Comparison of ENCODE assay signal across 22 cellular contexts in genomic region chr19:35320285-35320706, GRCh38. TPM values are rescaled to one million over a fixed set of nuclear protein-coding genes. Genes with fewer than 3 reads are reported as not detected.
DNase-seq lines count a peak whose midpoint lies in the region; ATAC-seq and TF ChIP-seq lines count a peak whose summit lies in the region.
"Had no signal": no experiment of that assay in that cellular context is flagged by ENCODE, and none has a peak within 500 bp of the region (broad histone marks: within the 10 kb centered on the region; RNA-seq: fewer than 3 reads in every experiment).

No MANE protein-coding gene starts in this region.

- H4K5ac ChIP-seq in IMR-90 (ENCODE audit: low read depth, low read length) = no peak overlapping the region

- H3K18ac ChIP-seq in IMR-90 (ENCODE audit: low read depth, low read length) = no peak overlapping the region

- 0 out of 2 replicates have a peak, but pooled peaks cover 5% of the 10 kb centered on the region for H3K9me1 ChIP-seq in IMR-90 (ENCODE audit: insufficient read depth, low read length)

- POLR2A ChIA-PET in IMR-90 (lab: Charles Lee; ENCODE audit: unreplicated experiment) = no interaction called here

- H3K36me3 ChIP-seq in BLaER1 (no peaks in the 10 kb centered on the region), IMR-90 (ENCODE audit: control insufficient read depth, insufficient read depth, low read length) (no peaks in the 10 kb centered on the region), neural cell (ENCODE audit: insufficient read depth, low read length) (no peaks in the 10 kb centered on the region), GM23338 (ENCODE audit: insufficient read depth) (no peaks in the 10 kb centered on the region)
- H3K36me3 ChIP-seq: adrenal gland, vagina had no signal

- no peak overlapping the region for H2BK120ac ChIP-seq in IMR-90 (ENCODE audit: low read depth, low read length)

- H2AFZ ChIP-seq in IMR-90 (replicated peaks; ENCODE audit: low read length, poor library complexity) (peak overlapping the region; percentile 67), neural cell (ENCODE audit: low read depth, low read length) (no peak overlapping the region), GM23338 (no peak overlapping the region)

- no peak overlapping the region for H3K4me3 Mint-ChIP-seq in activated naive CD8-positive, alpha-beta T cell treated with anti-CD3 and anti-CD28 coated beads, Interleukin-2, amount 50 U/mL, for 24 hours
- H3K4me3 Mint-ChIP-seq in GM23338 = no peak overlapping the region
- H3K4me3 Mint-ChIP-seq: activated CD4-positive, alpha-beta memory T cell treated with anti-CD3 and anti-CD28 coated beads, Interleukin-2, amount 10 ng/mL, durations not matched to agents 7 days and 5 days; activated T-helper 1 cell treated with anti-CD3 and anti-CD28 coated beads, Interleukin-12 subunit alpha, Interleukin-12 subunit beta, Interleukin-2, Interleukin-4 antibody, amounts not matched to agents 30 ng/mL and 10 ng/mL and 1 ng/mL, durations not matched to agents 14 hours and 24 hours and 36 hours; natural killer cell had no signal

- H3K27ac ChIP-seq in BLaER1 (peak overlapping the region; percentile 97), IMR-90 (ENCODE audit: insufficient read depth, low read length) (no peak overlapping the region), neural cell (ENCODE audit: low read length) (no peak overlapping the region), GM23338 (ENCODE audit: low read depth) (no peak overlapping the region)
- H3K27ac ChIP-seq: vagina had no signal

- no peak overlapping the region for H3K14ac ChIP-seq in IMR-90 (replicated peaks; ENCODE audit: low read depth, low read length)

- no peaks in the 10 kb centered on the region for H3K36me3 Mint-ChIP-seq in activated naive CD8-positive, alpha-beta T cell treated with anti-CD3 and anti-CD28 coated beads, Interleukin-2, amount 50 U/mL, for 24 hours (ENCODE audit: low read depth)
- no peaks in the 10 kb centered on the region for H3K36me3 Mint-ChIP-seq in GM23338 (ENCODE audit: low read depth)
- H3K36me3 Mint-ChIP-seq: natural killer cell had no signal

- no CpG with 5 or more reads among the region's 7 CpGs for WGBS in IMR-90 (ENCODE audit: extremely low coverage in 2 of 2, insufficient read length in 1 of 2), 2 experiments

- H3F3A ChIP-seq in neural cell (ENCODE audit: insufficient read depth, low read length, poor library complexity, severe bottlenecking) (no peaks in the 10 kb centered on the region), GM23338 (replicated peaks; ENCODE audit: low read depth) (no peaks in the 10 kb centered on the region)

- H3K27me3 Mint-ChIP-seq in activated naive CD8-positive, alpha-beta T cell treated with anti-CD3 and anti-CD28 coated beads, Interleukin-2, amount 50 U/mL, for 24 hours = peaks cover 3% of the 10 kb centered on the region
- H3K27me3 Mint-ChIP-seq in GM23338 (ENCODE audit: insufficient read depth, low read depth, poor library complexity) = peaks cover 6% of the 10 kb centered on the region

- H3K27ac Mint-ChIP-seq in activated naive CD8-positive, alpha-beta T cell treated with anti-CD3 and anti-CD28 coated beads, Interleukin-2, amount 50 U/mL, for 24 hours = no peak overlapping the region
- no peak overlapping the region for H3K27ac Mint-ChIP-seq in GM23338
- H3K27ac Mint-ChIP-seq: activated CD4-positive, alpha-beta memory T cell treated with anti-CD3 and anti-CD28 coated beads, Interleukin-2, amount 10 ng/mL, durations not matched to agents 7 days and 5 days; activated T-helper 1 cell treated with anti-CD3 and anti-CD28 coated beads, Interleukin-12 subunit alpha, Interleukin-12 subunit beta, Interleukin-2, Interleukin-4 antibody, amounts not matched to agents 30 ng/mL and 10 ng/mL and 1 ng/mL, durations not matched to agents 14 hours and 24 hours and 36 hours; natural killer cell had no signal

- peak overlapping the region; percentile 84 for H3K9ac ChIP-seq in BLaER1
- no peak overlapping the region for H3K9ac ChIP-seq in IMR-90 (ENCODE audit: low read depth, low read length)
- no peak overlapping the region for H3K9ac ChIP-seq in neural cell (ENCODE audit: low read length)

- no peak overlapping the region for H2BK5ac ChIP-seq in IMR-90 (ENCODE audit: low read depth, low read length, poor library complexity, severe bottlenecking)

- no peak overlapping the region for H2AK9ac ChIP-seq in IMR-90 (replicated peaks; ENCODE audit: low read depth, low read length, poor library complexity)

- H4K91ac ChIP-seq in IMR-90 (ENCODE audit: insufficient read depth, low read depth, low read length) = no peak overlapping the region

- ATAC-seq in IMR-90 (ENCODE audit: low read depth) (no peak), GM23338 (no peak)
- ATAC-seq in activated naive CD8-positive, alpha-beta T cell treated with anti-CD3 and anti-CD28 coated beads, Interleukin-2, amount 50 U/mL, for 24 hours = peak; percentile 16

- H4K20me1 ChIP-seq in BLaER1 (no peaks in the 10 kb centered on the region), IMR-90 (ENCODE audit: insufficient read depth, low read length) (no peaks in the 10 kb centered on the region), neural cell (ENCODE audit: insufficient read depth) (no peaks in the 10 kb centered on the region), GM23338 (replicated peaks; ENCODE audit: insufficient read depth) (no peaks in the 10 kb centered on the region)

- TF ChIP-seq RAD21 in IMR-90 (IDR thresholded peaks at IDR 0.05; ENCODE audit: low read length) (no peak), neural cell (conservative IDR thresholded peaks at IDR 0.05) (no peak)

- TF ChIP-seq EP300 in neural cell (conservative IDR thresholded peaks at IDR 0.05; ENCODE audit: poor library complexity, severe bottlenecking) = peak; percentile 88

- DNase-seq in IMR-90 (no peak), NCI-H526 (lab: John Stamatoyannopoulos, UW) (no peak), GM23338 (ENCODE audit: low spot score) (no peak), SK-N-DZ (ENCODE audit: low spot score) (no peak)
- DNase-seq in activated naive CD8-positive, alpha-beta T cell treated with anti-CD3 and anti-CD28 coated beads, Interleukin-2, amount 50 U/mL, for 24 hours = no peak
- DNase-seq in stimulated activated CD4-positive, alpha-beta T cell treated with anti-CD3 and anti-CD28 coated beads, Interleukin-4, amount 100 ng/mL, for 24 hours = no peak
- DNase-seq: activated CD4-positive, alpha-beta memory T cell treated with anti-CD3 and anti-CD28 coated beads, Interleukin-2, amount 10 ng/mL, durations not matched to agents 7 days and 5 days; natural killer cell; NCI-H2081 treated with DMSO at 0.1 percent for 48 hours; NCI-H526 treated with DMSO at 0.1 percent for 48 hours; stimulated activated naive CD4-positive, alpha-beta T cell had no signal

- H4K8ac ChIP-seq in IMR-90 (ENCODE audit: low read depth in 2 of 2, low read length in 2 of 2) = no peak overlapping the region

- no peak overlapping the region for H2BK15ac ChIP-seq in IMR-90 (ENCODE audit: low read depth, low read length)

- no peaks in the 10 kb centered on the region for H3K79me2 ChIP-seq in neural cell (replicated peaks; ENCODE audit: insufficient read depth, low read length)
- H3K79me2 ChIP-seq in GM23338 (replicated peaks; ENCODE audit: insufficient read depth) = no peaks in the 10 kb centered on the region

- H3K23ac ChIP-seq in IMR-90 (ENCODE audit: low read depth, low read length) = no peak overlapping the region

- H3K9me3 Mint-ChIP-seq in activated naive CD8-positive, alpha-beta T cell treated with anti-CD3 and anti-CD28 coated beads, Interleukin-2, amount 50 U/mL, for 24 hours = peaks cover 4% of the 10 kb centered on the region
- peaks cover 9% of the 10 kb centered on the region; the same call in 2 of the 3 replicates for H3K9me3 Mint-ChIP-seq in GM23338

- H2AK5ac ChIP-seq in IMR-90 (ENCODE audit: low read depth, low read length) = 0 out of 2 replicates have a peak overlapping the region, but pooled peaks have one; percentile 28

- no peak overlapping the region for H3K4ac ChIP-seq in IMR-90 (ENCODE audit: low read depth, low read length)

- H3K27me3 ChIP-seq in BLaER1 (no peaks in the 10 kb centered on the region), IMR-90 (ENCODE audit: control insufficient read depth, insufficient read depth, low read length) (no peaks in the 10 kb centered on the region), neural cell (ENCODE audit: insufficient read depth, low read depth, low read length) (no peaks in the 10 kb centered on the region), GM23338 (ENCODE audit: insufficient read depth) (no peaks in the 10 kb centered on the region)
- H3K27me3 ChIP-seq: adrenal gland, vagina had no signal

- intact Hi-C loops in IMR-90 (cut with micrococcal nuclease) = no loop called here

- H3K9me3 ChIP-seq in BLaER1 (peaks cover 9% of the 10 kb centered on the region), IMR-90 (ENCODE audit: control insufficient read depth, insufficient read depth, low read length) (peaks cover 4% of the 10 kb centered on the region), neural cell (ENCODE audit: low read length) (no peaks in the 10 kb centered on the region)
- H3K9me3 ChIP-seq: adrenal gland, vagina had no signal

- CTCF ChIA-PET in IMR-90 (lab: Yijun Ruan, JAX) = interaction anchor here (0.6 kb wide), 1 partner anchor 462 kb away, joined by 3 read pairs; no protein-coding TSS in a partner anchor

- peaks cover 91% of the 10 kb centered on the region for H3K4me1 ChIP-seq in BLaER1
- H3K4me1 ChIP-seq in IMR-90 (ENCODE audit: control insufficient read depth, insufficient read depth, low read length) = peaks cover 5% of the 10 kb centered on the region
- no peaks in the 10 kb centered on the region for H3K4me1 ChIP-seq in GM23338 (ENCODE audit: insufficient read depth)

- H3K4me2 ChIP-seq in BLaER1 = peak overlapping the region; percentile 95
- no peak overlapping the region for H3K4me2 ChIP-seq in IMR-90 (ENCODE audit: low read depth, low read length)
- H3K4me2 ChIP-seq in neural cell (ENCODE audit: low read length) = no peak overlapping the region
- no peak overlapping the region for H3K4me2 ChIP-seq in GM23338

- no peak overlapping the region for H2BK20ac ChIP-seq in IMR-90 (ENCODE audit: low read depth, low read length)

- BruUV-seq in IMR-90 (replicated peaks; lab: Mats Ljungman, UMichigan) = no TSS peak

- H3K9me2 ChIP-seq in neural cell (ENCODE audit: insufficient read depth, low read length) (no peaks in the 10 kb centered on the region), GM23338 (ENCODE audit: insufficient read depth) (no peaks in the 10 kb centered on the region)

- TF ChIP-seq CTCF in IMR-90 (conservative IDR thresholded peaks at IDR 0.05; ENCODE audit: low read depth, low read length) (no peak), neural cell (IDR thresholded peaks at IDR 0.05; ENCODE audit: poor library complexity, severe bottlenecking) (no peak), GM23338 (conservative IDR thresholded peaks at IDR 0.05; ENCODE audit: low read depth in 2 of 2) (no peak)

- dilution Hi-C loops in IMR-90 (cut with HindIII; ENCODE audit: low sequenced_read_pairs, unreplicated experiment) = no loop called here

- no peak overlapping the region for H3K56ac ChIP-seq in IMR-90 (ENCODE audit: extremely low read depth, insufficient read depth, low read length)

- no peaks in the 10 kb centered on the region for H3K79me1 ChIP-seq in IMR-90 (ENCODE audit: low read depth in 1 of 2, low read length in 2 of 2)

- in situ Hi-C loops in IMR-90 (cut with MboI; ENCODE audit: low sequenced_read_pairs) = no loop called here

- peaks cover 14% of the 10 kb centered on the region for H3K4me1 Mint-ChIP-seq in activated naive CD8-positive, alpha-beta T cell treated with anti-CD3 and anti-CD28 coated beads, Interleukin-2, amount 50 U/mL, for 24 hours
- peaks cover 2% of the 10 kb centered on the region; the same call in 1 of the 3 replicates for H3K4me1 Mint-ChIP-seq in GM23338

- TF ChIP-seq POLR2A in IMR-90 (IDR thresholded peaks at IDR 0.05; ENCODE audit: low read depth, low read length) = no peak

- H3K4me3 ChIP-seq in BLaER1 = peak overlapping the region; percentile 49
- H3K4me3 ChIP-seq in IMR-90 (ENCODE audit: insufficient read depth, low read depth, low read length) = no peak overlapping the region
- H3K4me3 ChIP-seq in neural cell (ENCODE audit: low read length) = no peak overlapping the region
- H3K4me3 ChIP-seq in GM23338 = no peak overlapping the region
- H3K4me3 ChIP-seq: adrenal gland, skin epidermis, vagina had no signal

RNA-seq across cellular contexts. Expression of gene CD22, which starts 8.7 kb away (rescaled TPM):
- 0.18 TPM in 1 of 2 replicates, not detected in the other for total RNA-seq in IMR-90 (2012; rRNA removed)
- polyA plus RNA-seq in IMR-90 (2012; rRNA removed) (0.22 TPM in 2 replicates), neural cell (not detected in 2 replicates), GM23338 (2016; fragmentation: Nextera tagmentation; extraction: Ambion mirVana) (0.32 and 0.66 TPM in 2 replicates)
- polyA plus RNA-seq in IMR-90 (2012; cell fraction: cytosol; rRNA removed) = 0.03 TPM in 1 of 2 replicates, not detected in the other
- polyA plus RNA-seq in IMR-90 (2012; cell fraction: nucleus; rRNA removed; ENCODE audit: low replicate concordance) = 0.06 and 0.23 TPM in 2 replicates
- not detected in 2 replicates for polyA minus RNA-seq in neural cell
- 0.10 and 0.12 TPM in 2 replicates for total RNA-seq in GM23338 (2014; rRNA removed; shearing (Covaris generic))
- polyA plus RNA-seq in SK-N-DZ (2014; cell fraction: cytosol; rRNA removed) = not detected in 2 replicates
- polyA plus RNA-seq in SK-N-DZ (2014; cell fraction: nucleus; rRNA removed) = 0.15 TPM in 1 of 2 replicates, not detected in the other
- total RNA-seq: fibroblast of villous mesenchyme had no signal

RNA-seq across cellular contexts. Expression of gene FFAR1, which starts 27.4 kb away (rescaled TPM):
- not detected in 2 replicates for total RNA-seq in IMR-90 (2012; rRNA removed)
- polyA plus RNA-seq in IMR-90 (2012; rRNA removed) (not detected in 2 replicates), neural cell (not detected in 2 replicates), GM23338 (2016; fragmentation: Nextera tagmentation; extraction: Ambion mirVana) (not detected in 2 replicates)
- not detected in 2 replicates for polyA plus RNA-seq in IMR-90 (2012; cell fraction: cytosol; rRNA removed)
- polyA plus RNA-seq in IMR-90 (2012; cell fraction: nucleus; rRNA removed; ENCODE audit: low replicate concordance) = not detected in 2 replicates
- not detected in 2 replicates for polyA minus RNA-seq in neural cell
- not detected in 2 replicates for total RNA-seq in GM23338 (2014; rRNA removed; shearing (Covaris generic))
- polyA plus RNA-seq in SK-N-DZ (2014; cell fraction: cytosol; rRNA removed) = not detected in 2 replicates
- polyA plus RNA-seq in SK-N-DZ (2014; cell fraction: nucleus; rRNA removed) = not detected in 2 replicates
- total RNA-seq: activated CD4-positive, alpha-beta memory T cell treated with anti-CD3 and anti-CD28 coated beads, Interleukin-2, amount 10 ng/mL, durations not matched to agents 7 days and 5 days; adrenal gland; cardiac septum; fibroblast of villous mesenchyme; H4; M059J; posterior vena cava; vagina had no signal

RNA-seq across cellular contexts. Expression of gene MAG, which starts 28.3 kb away (rescaled TPM):
- not detected in 2 replicates for total RNA-seq in IMR-90 (2012; rRNA removed)
- polyA plus RNA-seq in IMR-90 (2012; rRNA removed) (not detected in 2 replicates), neural cell (not detected in 2 replicates), GM23338 (2016; fragmentation: Nextera tagmentation; extraction: Ambion mirVana) (0.61 and 0.85 TPM in 2 replicates)
- polyA plus RNA-seq in IMR-90 (2012; cell fraction: cytosol; rRNA removed) = not detected in 2 replicates
- not detected in 2 replicates for polyA plus RNA-seq in IMR-90 (2012; cell fraction: nucleus; rRNA removed; ENCODE audit: low replicate concordance)
- not detected in 2 replicates for polyA minus RNA-seq in neural cell
- 1.3 and 1.8 TPM in 2 replicates for total RNA-seq in GM23338 (2014; rRNA removed; shearing (Covaris generic))
- 2.2 TPM in 1 of 2 replicates, not detected in the other for polyA plus RNA-seq in SK-N-DZ (2014; cell fraction: cytosol; rRNA removed)
- polyA plus RNA-seq in SK-N-DZ (2014; cell fraction: nucleus; rRNA removed) = not detected in 2 replicates
- total RNA-seq: activated CD4-positive, alpha-beta memory T cell treated with anti-CD3 and anti-CD28 coated beads, Interleukin-2, amount 10 ng/mL, durations not matched to agents 7 days and 5 days; activated T-helper 1 cell treated with anti-CD3 and anti-CD28 coated beads, Interleukin-12 subunit alpha, Interleukin-12 subunit beta, Interleukin-2, Interleukin-4 antibody, amounts not matched to agents 30 ng/mL and 10 ng/mL and 1 ng/mL, durations not matched to agents 14 hours and 24 hours and 36 hours; cardiac septum; fibroblast of villous mesenchyme; H4; M059J; natural killer cell; posterior vena cava; vagina had no signal

RNA-seq across cellular contexts. Expression of gene FFAR3, which starts 38.0 kb away (rescaled TPM):
- not detected in 2 replicates for total RNA-seq in IMR-90 (2012; rRNA removed)
- polyA plus RNA-seq in IMR-90 (2012; rRNA removed) = not detected in 2 replicates
- polyA plus RNA-seq in IMR-90 (2012; cell fraction: cytosol; rRNA removed) = not detected in 2 replicates
- not detected in 2 replicates for polyA plus RNA-seq in IMR-90 (2012; cell fraction: nucleus; rRNA removed; ENCODE audit: low replicate concordance)
- not detected in 2 replicates for polyA plus RNA-seq in neural cell
- not detected in 2 replicates for polyA minus RNA-seq in neural cell
- total RNA-seq in GM23338 (2014; rRNA removed; shearing (Covaris generic)) = 0.35 TPM in 1 of 2 replicates, not detected in the other
- polyA plus RNA-seq in GM23338 (2016; fragmentation: Nextera tagmentation; extraction: Ambion mirVana) = not detected in 2 replicates
- polyA plus RNA-seq in SK-N-DZ (2014; cell fraction: cytosol; rRNA removed) = not detected in 2 replicates
- polyA plus RNA-seq in SK-N-DZ (2014; cell fraction: nucleus; rRNA removed) = not detected in 2 replicates
- total RNA-seq: cardiac septum, fibroblast of villous mesenchyme, M059J, vagina had no signal

RNA-seq across cellular contexts. Expression of gene HAMP, which starts 38.0 kb away (rescaled TPM):
- under 0.01 TPM in 2 replicates for total RNA-seq in IMR-90 (2012; rRNA removed)
- not detected in 2 replicates for polyA plus RNA-seq in IMR-90 (2012; rRNA removed)
- not detected in 2 replicates for polyA plus RNA-seq in IMR-90 (2012; cell fraction: cytosol; rRNA removed)
- 0.03 and 0.25 TPM in 2 replicates for polyA plus RNA-seq in IMR-90 (2012; cell fraction: nucleus; rRNA removed; ENCODE audit: low replicate concordance)
- polyA plus RNA-seq in neural cell = not detected in 2 replicates
- 0.24 and 0.35 TPM in 2 replicates for polyA minus RNA-seq in neural cell
- not detected in 2 replicates for total RNA-seq in GM23338 (2014; rRNA removed; shearing (Covaris generic))
- polyA plus RNA-seq in GM23338 (2016; fragmentation: Nextera tagmentation; extraction: Ambion mirVana) = 0.65 TPM in 1 of 2 replicates, not detected in the other
- polyA plus RNA-seq in SK-N-DZ (2014; cell fraction: cytosol; rRNA removed) = 0.02 TPM in 1 of 2 replicates, not detected in the other
- not detected in 2 replicates for polyA plus RNA-seq in SK-N-DZ (2014; cell fraction: nucleus; rRNA removed)
- total RNA-seq: cardiac septum, fibroblast of villous mesenchyme, M059J, posterior vena cava, vagina had no signal
